In the genomic region with DNA sequence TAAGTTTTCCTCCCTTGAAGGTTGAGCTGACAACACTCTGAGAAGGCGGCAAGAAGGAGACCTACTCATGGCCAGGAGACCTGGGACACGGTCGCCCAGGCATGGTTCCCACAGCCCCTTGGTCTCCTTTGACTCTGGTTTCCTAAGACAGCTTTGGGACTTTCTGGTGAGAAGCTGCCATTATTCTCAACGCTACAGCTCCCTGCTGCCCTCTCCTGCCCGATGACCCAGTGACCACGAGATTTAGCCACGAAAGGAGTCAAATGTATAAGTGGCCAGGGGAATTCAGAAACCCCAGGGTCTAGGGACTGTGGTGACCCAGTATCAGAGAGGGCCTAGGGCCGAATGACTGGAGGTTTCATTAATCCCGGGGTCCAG, we compare ENCODE assay signal across 8 cellular contexts. TPM values are rescaled to one million over a fixed set of nuclear protein-coding genes. Genes with fewer than 3 reads are reported as not detected.
DNase-seq lines count a peak whose midpoint lies in the region; ATAC-seq, FAIRE-seq and TF ChIP-seq lines count a peak whose summit lies in the region.

No MANE protein-coding gene starts in this region.

- FAIRE-seq in GM12891 (lab: Jason Lieb, UNC) = peak; percentile 35

- no peak for TF ChIP-seq POLR2A in GM12891 (IDR thresholded peaks at IDR 0.05; ENCODE audit: low read depth, low read length)

- peak overlapping the region; percentile 76 for H3K9ac ChIP-seq in adipocyte (ENCODE audit: low read length)

- no peak for ATAC-seq in HG03097 (IDR thresholded peaks at IDR 0.05; ENCODE audit: low FRiP score, unreplicated experiment)
- ATAC-seq in HG03457 (IDR thresholded peaks at IDR 0.05; ENCODE audit: unreplicated experiment) = no peak

- no peaks in the 10 kb centered on the region for H3K9me3 ChIP-seq in adipocyte (ENCODE audit: control insufficient read depth, low read length)

- H3K4me3 ChIP-seq in adipocyte (ENCODE audit: low read length) = peak overlapping the region; percentile 87

- H3K36me3 ChIP-seq in adipocyte (ENCODE audit: control insufficient read depth, insufficient read depth, low read length, severe bottlenecking) = no peaks in the 10 kb centered on the region

- no peaks in the 10 kb centered on the region for H3K27me3 ChIP-seq in adipocyte (replicated peaks; ENCODE audit: control insufficient read depth, insufficient read depth, low read length)

- DNase-seq in AG20443 (ENCODE audit: low spot score) (peak; percentile 69), GM12891 (ENCODE audit: insufficient read length, low spot score) (no peak), adipocyte (ENCODE audit: low read depth) (peak; percentile 65), hepatic stellate cell (ENCODE audit: low spot score) (peak; percentile 74), renal cortical epithelial cell (ENCODE audit: low read depth) (peak; percentile 57)

- peak; percentile 68 for TF ChIP-seq CTCF in LNCAP (IDR thresholded peaks at IDR 0.05)

- H3K4me1 ChIP-seq in adipocyte (ENCODE audit: control insufficient read depth, insufficient read depth, low read length) = peaks cover 9% of the 10 kb centered on the region

TF ChIP-seq in GM12891, 5 proteins besides CTCF, POLR2A, EP300 and RAD21:
- TF ChIP-seq POLR2AphosphoS5 (IDR thresholded peaks at IDR 0.05; ENCODE audit: low read depth, low read length) = no peak

RNA-seq across cellular contexts. Expression of a gene that starts 0.7 kb away (rescaled TPM):
- 40.5 TPM for polyA plus RNA-seq in GM12891 (2012; ENCODE audit: low read depth, missing spikeins)
- 17.0 and 43.9 TPM in 2 replicates for total RNA-seq in renal cortical epithelial cell

RNA-seq across cellular contexts. Expression of a gene that starts 8.8 kb away (rescaled TPM):
- 0.05 TPM for polyA plus RNA-seq in GM12891 (2012; ENCODE audit: low read depth, missing spikeins)
- total RNA-seq in renal cortical epithelial cell = not detected in 2 replicates

RNA-seq across cellular contexts. Expression of a gene that starts 11.6 kb away (rescaled TPM):
- polyA plus RNA-seq in GM12891 (2012; ENCODE audit: low read depth, missing spikeins) = 24.5 TPM
- total RNA-seq in renal cortical epithelial cell = 27.4 and 51.6 TPM in 2 replicates

RNA-seq across cellular contexts. Expression of a gene that starts 24.4 kb away (rescaled TPM):
- 21.9 TPM for polyA plus RNA-seq in GM12891 (2012; ENCODE audit: low read depth, missing spikeins)
- 10.6 and 24.8 TPM in 2 replicates for total RNA-seq in renal cortical epithelial cell
